ENCODE assay signal across 13 cellular contexts in genomic region chr4:113809313-113809712, GRCh38. TPM values are rescaled to one million over a fixed set of nuclear protein-coding genes. Genes with fewer than 3 reads are reported as not detected.
DNase-seq lines count a peak whose midpoint lies in the region; ATAC-seq lines count a peak whose summit lies in the region.
"Had no signal": no experiment of that assay in that cellular context is flagged by ENCODE, and none has a peak within 500 bp of the region (broad histone marks: within the 10 kb centered on the region; RNA-seq: fewer than 3 reads in every experiment).

No MANE protein-coding gene starts in this region.

- H3K27ac ChIP-seq in right cardiac atrium (ENCODE audit: low read length), result no peak overlapping the region
- H3K27ac ChIP-seq: 22Rv1, epithelial cell of prostate had no signal

- 53% methylated on average over 5 of the region's 5 CpGs for WGBS in right cardiac atrium

- ATAC-seq in right cardiac atrium, result peak; percentile 89 to 91
- ATAC-seq in stimulated activated naive CD8-positive, alpha-beta T cell treated with anti-CD3 and anti-CD28 coated beads, Interleukin-15, Interleukin-2, amounts not matched to agents 100 U/mL and 50 U/mL, for 24 hours, result no peak
- ATAC-seq in HG03469 (IDR thresholded peaks at IDR 0.05; ENCODE audit: unreplicated experiment), result no peak
- no peak for ATAC-seq in HG03139 (IDR thresholded peaks at IDR 0.05; ENCODE audit: unreplicated experiment)

- no peak overlapping the region for H3K4me3 ChIP-seq in right cardiac atrium (ENCODE audit: low read length)

- no peaks in the 10 kb centered on the region for H3K4me1 ChIP-seq in right cardiac atrium (ENCODE audit: control insufficient read depth, insufficient read depth, low read length)

- intact Hi-C loops in right cardiac atrium (cut with DNase I), result no loop called here

- H3K9me3 ChIP-seq in right cardiac atrium (ENCODE audit: control insufficient read depth, low read length), result no peaks in the 10 kb centered on the region

- H3K27me3 ChIP-seq in right cardiac atrium (ENCODE audit: control insufficient read depth, insufficient read depth), result no peaks in the 10 kb centered on the region

- DNase-seq in SIG-M5 treated with dmso at 0.1 percent for 504 hours (lab: John Stamatoyannopoulos, UW; ENCODE audit: unreplicated experiment) (peak; percentile 74), SIG-M5 (lab: John Stamatoyannopoulos, UW) (no peak), SKM-1 (lab: John Stamatoyannopoulos, UW; ENCODE audit: unreplicated experiment) (peak; percentile 16), right cardiac atrium (peak in 2 of 3 donors; percentile 24 to 66)
- DNase-seq in stimulated activated naive CD8-positive, alpha-beta T cell treated with anti-CD3 and anti-CD28 coated beads, Interleukin-15, Interleukin-2, amounts not matched to agents 100 U/mL and 50 U/mL, for 24 hours, result peak; percentile 16
- no peak for DNase-seq in activated CD8-positive, alpha-beta memory T cell treated with anti-CD3 and anti-CD28 coated beads, Interleukin-2, amount 50 U/mL, for 4 hours
- DNase-seq: naive B cell; NCI-H2029; NK-92 treated with Interleukin-12 subunit alpha and Interleukin-12 subunit beta, amount 100 ng/mL, for 24 hours had no signal

RNA-seq across cellular contexts. Expression of gene CAMK2D, which starts 47.8 kb away (rescaled TPM):
- 100 to 1,000 TPM; 150 to 177 (median 152) TPM for total RNA-seq in right cardiac atrium
- 77.2 TPM for polyA plus RNA-seq in right cardiac atrium

Comparison
In these comparisons a context has a peak if more than half of its experiments do, and no peak if none do; other contexts are left out.
1. DNase-seq: peak in SIG-M5 treated with dmso at 0.1 percent for 504 hours (single experiment), SKM-1 (single experiment), right cardiac atrium (2 of 3) and stimulated activated naive CD8-positive, alpha-beta T cell treated with anti-CD3 and anti-CD28 coated beads, Interleukin-15, Interleukin-2, amounts not matched to agents 100 U/mL and 50 U/mL, for 24 hours (single experiment); none in SIG-M5 (single experiment) and activated CD8-positive, alpha-beta memory T cell treated with anti-CD3 and anti-CD28 coated beads, Interleukin-2, amount 50 U/mL, for 4 hours (single experiment).
2. ATAC-seq: peak in right cardiac atrium (2 of 2); none in stimulated activated naive CD8-positive, alpha-beta T cell treated with anti-CD3 and anti-CD28 coated beads, Interleukin-15, Interleukin-2, amounts not matched to agents 100 U/mL and 50 U/mL, for 24 hours (single experiment), HG03469 (single experiment) and HG03139 (single experiment).